1 cellular context compared by ENCODE assay signal in genomic region chr20:36274248-36274841, GRCh38.
TF ChIP-seq lines count a peak whose summit lies in the region.

No MANE protein-coding gene starts in this region.

TF ChIP-seq in K562, 482 proteins besides CTCF, POLR2A, EP300 and RAD21:
- no peak for TF ChIP-seq HDAC6 (IDR thresholded peaks at IDR 0.05; ENCODE audit: low read depth, low read length)
- TF ChIP-seq RFX1 (IDR thresholded peaks at IDR 0.05) = peak; percentile 56
- no peak; the same call in 1 of the 2 replicates for TF ChIP-seq NR2C1 (IDR thresholded peaks at IDR 0.05)
- peak; percentile 38; the same call in 1 of the 2 replicates for TF ChIP-seq NR2C1 (tag; IDR thresholded peaks at IDR 0.05)
- no peak for TF ChIP-seq GTF3C2 (IDR thresholded peaks at IDR 0.05; ENCODE audit: borderline replicate concordance, extremely low read depth, insufficient read length)
- TF ChIP-seq DDX20 (tag; IDR thresholded peaks at IDR 0.05; ENCODE audit: low read depth) = no peak
- TF ChIP-seq GMEB1 (CRISPR knock-in tag; IDR thresholded peaks at IDR 0.05) = no peak
